1 cellular context compared by ENCODE assay signal in genomic region chr11:112822478-112823274, GRCh38.
TF ChIP-seq lines count a peak whose summit lies in the region.

No MANE protein-coding gene starts in this region.

TF ChIP-seq in WTC11, 78 proteins besides CTCF, POLR2A, EP300 and RAD21 (continued from another document):
- TF ChIP-seq, protein P1, sequence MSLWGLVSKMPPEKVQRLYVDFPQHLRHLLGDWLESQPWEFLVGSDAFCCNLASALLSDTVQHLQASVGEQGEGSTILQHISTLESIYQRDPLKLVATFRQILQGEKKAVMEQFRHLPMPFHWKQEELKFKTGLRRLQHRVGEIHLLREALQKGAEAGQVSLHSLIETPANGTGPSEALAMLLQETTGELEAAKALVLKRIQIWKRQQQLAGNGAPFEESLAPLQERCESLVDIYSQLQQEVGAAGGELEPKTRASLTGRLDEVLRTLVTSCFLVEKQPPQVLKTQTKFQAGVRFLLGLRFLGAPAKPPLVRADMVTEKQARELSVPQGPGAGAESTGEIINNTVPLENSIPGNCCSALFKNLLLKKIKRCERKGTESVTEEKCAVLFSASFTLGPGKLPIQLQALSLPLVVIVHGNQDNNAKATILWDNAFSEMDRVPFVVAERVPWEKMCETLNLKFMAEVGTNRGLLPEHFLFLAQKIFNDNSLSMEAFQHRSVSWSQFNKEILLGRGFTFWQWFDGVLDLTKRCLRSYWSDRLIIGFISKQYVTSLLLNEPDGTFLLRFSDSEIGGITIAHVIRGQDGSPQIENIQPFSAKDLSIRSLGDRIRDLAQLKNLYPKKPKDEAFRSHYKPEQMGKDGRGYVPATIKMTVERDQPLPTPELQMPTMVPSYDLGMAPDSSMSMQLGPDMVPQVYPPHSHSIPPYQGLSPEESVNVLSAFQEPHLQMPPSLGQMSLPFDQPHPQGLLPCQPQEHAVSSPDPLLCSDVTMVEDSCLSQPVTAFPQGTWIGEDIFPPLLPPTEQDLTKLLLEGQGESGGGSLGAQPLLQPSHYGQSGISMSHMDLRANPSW (CRISPR knock-in tag; conservative IDR thresholded peaks at IDR 0.05; ENCODE audit: low read depth): no peak
- TF ChIP-seq NFATC4 (CRISPR knock-in tag; IDR thresholded peaks at IDR 0.05) (no peak), ATF1 (CRISPR knock-in tag; IDR thresholded peaks at IDR 0.05) (no peak), RORB (CRISPR knock-in tag; IDR thresholded peaks at IDR 0.05) (no peak), SMAD4 (CRISPR knock-in tag; IDR thresholded peaks at IDR 0.05) (no peak), TEAD4 (CRISPR knock-in tag; IDR thresholded peaks at IDR 0.05) (no peak), IRF2 (CRISPR knock-in tag; IDR thresholded peaks at IDR 0.05; ENCODE audit: borderline replicate concordance, low read depth) (no peak), ZNF138 (CRISPR knock-in tag; conservative IDR thresholded peaks at IDR 0.05) (no peak), USF2 (CRISPR knock-in tag; IDR thresholded peaks at IDR 0.05) (no peak), ZNF121 (CRISPR knock-in tag; IDR thresholded peaks at IDR 0.05) (no peak), TP53 (CRISPR knock-in tag; IDR thresholded peaks at IDR 0.05) (no peak), USF1 (CRISPR knock-in tag; IDR thresholded peaks at IDR 0.05) (no peak), ZNF317 (CRISPR knock-in tag; IDR thresholded peaks at IDR 0.05; ENCODE audit: borderline replicate concordance, low read depth) (no peak), ATF6 (CRISPR knock-in tag; IDR thresholded peaks at IDR 0.05) (no peak), ZNF671 (CRISPR knock-in tag; IDR thresholded peaks at IDR 0.05) (no peak), PRRX2 (CRISPR knock-in tag; IDR thresholded peaks at IDR 0.05) (no peak), MXD4 (CRISPR knock-in tag; IDR thresholded peaks at IDR 0.05; ENCODE audit: borderline replicate concordance) (no peak), JAZF1 (CRISPR knock-in tag; IDR thresholded peaks at IDR 0.05) (no peak), GTF2I (CRISPR knock-in tag; conservative IDR thresholded peaks at IDR 0.05) (no peak), NR2C2 (CRISPR knock-in tag; IDR thresholded peaks at IDR 0.05) (no peak), NR3C1 (CRISPR knock-in tag; conservative IDR thresholded peaks at IDR 0.05; ENCODE audit: low read depth) (no peak), CREM (CRISPR knock-in tag; IDR thresholded peaks at IDR 0.05) (no peak)
- TF ChIP-seq, protein P2, sequence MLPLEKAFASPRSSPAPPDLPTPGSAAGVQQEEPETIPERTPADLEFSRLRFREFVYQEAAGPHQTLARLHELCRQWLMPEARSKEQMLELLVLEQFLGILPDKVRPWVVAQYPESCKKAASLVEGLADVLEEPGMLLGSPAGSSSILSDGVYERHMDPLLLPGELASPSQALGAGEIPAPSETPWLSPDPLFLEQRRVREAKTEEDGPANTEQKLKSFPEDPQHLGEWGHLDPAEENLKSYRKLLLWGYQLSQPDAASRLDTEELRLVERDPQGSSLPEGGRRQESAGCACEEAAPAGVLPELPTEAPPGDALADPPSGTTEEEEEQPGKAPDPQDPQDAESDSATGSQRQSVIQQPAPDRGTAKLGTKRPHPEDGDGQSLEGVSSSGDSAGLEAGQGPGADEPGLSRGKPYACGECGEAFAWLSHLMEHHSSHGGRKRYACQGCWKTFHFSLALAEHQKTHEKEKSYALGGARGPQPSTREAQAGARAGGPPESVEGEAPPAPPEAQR (CRISPR knock-in tag; IDR thresholded peaks at IDR 0.05): no peak
- TF ChIP-seq, protein P3, sequence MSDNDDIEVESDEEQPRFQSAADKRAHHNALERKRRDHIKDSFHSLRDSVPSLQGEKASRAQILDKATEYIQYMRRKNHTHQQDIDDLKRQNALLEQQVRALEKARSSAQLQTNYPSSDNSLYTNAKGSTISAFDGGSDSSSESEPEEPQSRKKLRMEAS (CRISPR knock-in tag; IDR thresholded peaks at IDR 0.05): no peak
- TF ChIP-seq, protein P4, sequence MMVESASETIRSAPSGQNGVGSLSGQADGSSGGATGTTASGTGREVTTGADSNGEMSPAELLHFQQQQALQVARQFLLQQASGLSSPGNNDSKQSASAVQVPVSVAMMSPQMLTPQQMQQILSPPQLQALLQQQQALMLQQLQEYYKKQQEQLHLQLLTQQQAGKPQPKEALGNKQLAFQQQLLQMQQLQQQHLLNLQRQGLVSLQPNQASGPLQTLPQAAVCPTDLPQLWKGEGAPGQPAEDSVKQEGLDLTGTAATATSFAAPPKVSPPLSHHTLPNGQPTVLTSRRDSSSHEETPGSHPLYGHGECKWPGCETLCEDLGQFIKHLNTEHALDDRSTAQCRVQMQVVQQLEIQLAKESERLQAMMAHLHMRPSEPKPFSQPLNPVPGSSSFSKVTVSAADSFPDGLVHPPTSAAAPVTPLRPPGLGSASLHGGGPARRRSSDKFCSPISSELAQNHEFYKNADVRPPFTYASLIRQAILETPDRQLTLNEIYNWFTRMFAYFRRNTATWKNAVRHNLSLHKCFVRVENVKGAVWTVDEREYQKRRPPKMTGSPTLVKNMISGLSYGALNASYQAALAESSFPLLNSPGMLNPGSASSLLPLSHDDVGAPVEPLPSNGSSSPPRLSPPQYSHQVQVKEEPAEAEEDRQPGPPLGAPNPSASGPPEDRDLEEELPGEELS (CRISPR knock-in tag; IDR thresholded peaks at IDR 0.05): peak; percentile 62; the same call in 1 of the 2 replicates
- TF ChIP-seq, protein P5, sequence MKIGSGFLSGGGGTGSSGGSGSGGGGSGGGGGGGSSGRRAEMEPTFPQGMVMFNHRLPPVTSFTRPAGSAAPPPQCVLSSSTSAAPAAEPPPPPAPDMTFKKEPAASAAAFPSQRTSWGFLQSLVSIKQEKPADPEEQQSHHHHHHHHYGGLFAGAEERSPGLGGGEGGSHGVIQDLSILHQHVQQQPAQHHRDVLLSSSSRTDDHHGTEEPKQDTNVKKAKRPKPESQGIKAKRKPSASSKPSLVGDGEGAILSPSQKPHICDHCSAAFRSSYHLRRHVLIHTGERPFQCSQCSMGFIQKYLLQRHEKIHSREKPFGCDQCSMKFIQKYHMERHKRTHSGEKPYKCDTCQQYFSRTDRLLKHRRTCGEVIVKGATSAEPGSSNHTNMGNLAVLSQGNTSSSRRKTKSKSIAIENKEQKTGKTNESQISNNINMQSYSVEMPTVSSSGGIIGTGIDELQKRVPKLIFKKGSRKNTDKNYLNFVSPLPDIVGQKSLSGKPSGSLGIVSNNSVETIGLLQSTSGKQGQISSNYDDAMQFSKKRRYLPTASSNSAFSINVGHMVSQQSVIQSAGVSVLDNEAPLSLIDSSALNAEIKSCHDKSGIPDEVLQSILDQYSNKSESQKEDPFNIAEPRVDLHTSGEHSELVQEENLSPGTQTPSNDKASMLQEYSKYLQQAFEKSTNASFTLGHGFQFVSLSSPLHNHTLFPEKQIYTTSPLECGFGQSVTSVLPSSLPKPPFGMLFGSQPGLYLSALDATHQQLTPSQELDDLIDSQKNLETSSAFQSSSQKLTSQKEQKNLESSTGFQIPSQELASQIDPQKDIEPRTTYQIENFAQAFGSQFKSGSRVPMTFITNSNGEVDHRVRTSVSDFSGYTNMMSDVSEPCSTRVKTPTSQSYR (CRISPR knock-in tag; IDR thresholded peaks at IDR 0.05): peak; percentile 74; the same call in 1 of the 2 replicates
- TF ChIP-seq, protein P6, sequence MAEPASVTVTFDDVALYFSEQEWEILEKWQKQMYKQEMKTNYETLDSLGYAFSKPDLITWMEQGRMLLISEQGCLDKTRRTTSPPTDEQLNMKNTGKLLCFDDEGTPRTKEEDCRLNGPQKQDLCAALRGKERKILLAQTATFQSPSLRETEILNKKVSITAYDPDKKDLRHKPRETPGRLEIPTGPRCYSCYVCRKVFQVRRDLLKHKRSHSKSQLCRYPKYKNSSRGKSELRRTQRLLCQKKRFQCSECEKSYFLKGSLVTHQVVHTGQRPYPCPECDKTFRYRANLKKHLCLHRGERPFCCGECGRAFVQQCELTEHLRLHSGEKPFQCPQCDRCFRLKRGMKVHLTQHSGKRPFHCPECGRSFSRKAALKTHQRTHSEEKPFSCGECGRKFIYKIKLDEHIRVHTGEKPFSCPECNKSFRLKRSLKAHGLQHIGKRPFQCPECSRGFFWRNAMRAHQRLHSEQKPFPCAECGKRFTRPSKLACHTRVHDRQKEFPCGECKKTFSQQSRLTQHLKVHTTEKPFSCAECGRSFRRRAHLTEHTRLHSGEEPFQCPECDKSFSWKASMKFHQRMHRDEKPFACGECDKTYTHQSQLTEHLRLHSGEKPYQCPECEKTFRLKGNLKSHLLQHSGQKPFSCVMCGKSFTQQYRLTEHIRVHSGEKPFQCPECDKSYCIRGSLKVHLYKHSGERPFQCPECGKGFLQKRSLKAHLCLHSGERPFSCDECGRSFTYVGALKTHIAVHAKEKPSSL (CRISPR knock-in tag; conservative IDR thresholded peaks at IDR 0.05): no peak
- TF ChIP-seq, protein P7, sequence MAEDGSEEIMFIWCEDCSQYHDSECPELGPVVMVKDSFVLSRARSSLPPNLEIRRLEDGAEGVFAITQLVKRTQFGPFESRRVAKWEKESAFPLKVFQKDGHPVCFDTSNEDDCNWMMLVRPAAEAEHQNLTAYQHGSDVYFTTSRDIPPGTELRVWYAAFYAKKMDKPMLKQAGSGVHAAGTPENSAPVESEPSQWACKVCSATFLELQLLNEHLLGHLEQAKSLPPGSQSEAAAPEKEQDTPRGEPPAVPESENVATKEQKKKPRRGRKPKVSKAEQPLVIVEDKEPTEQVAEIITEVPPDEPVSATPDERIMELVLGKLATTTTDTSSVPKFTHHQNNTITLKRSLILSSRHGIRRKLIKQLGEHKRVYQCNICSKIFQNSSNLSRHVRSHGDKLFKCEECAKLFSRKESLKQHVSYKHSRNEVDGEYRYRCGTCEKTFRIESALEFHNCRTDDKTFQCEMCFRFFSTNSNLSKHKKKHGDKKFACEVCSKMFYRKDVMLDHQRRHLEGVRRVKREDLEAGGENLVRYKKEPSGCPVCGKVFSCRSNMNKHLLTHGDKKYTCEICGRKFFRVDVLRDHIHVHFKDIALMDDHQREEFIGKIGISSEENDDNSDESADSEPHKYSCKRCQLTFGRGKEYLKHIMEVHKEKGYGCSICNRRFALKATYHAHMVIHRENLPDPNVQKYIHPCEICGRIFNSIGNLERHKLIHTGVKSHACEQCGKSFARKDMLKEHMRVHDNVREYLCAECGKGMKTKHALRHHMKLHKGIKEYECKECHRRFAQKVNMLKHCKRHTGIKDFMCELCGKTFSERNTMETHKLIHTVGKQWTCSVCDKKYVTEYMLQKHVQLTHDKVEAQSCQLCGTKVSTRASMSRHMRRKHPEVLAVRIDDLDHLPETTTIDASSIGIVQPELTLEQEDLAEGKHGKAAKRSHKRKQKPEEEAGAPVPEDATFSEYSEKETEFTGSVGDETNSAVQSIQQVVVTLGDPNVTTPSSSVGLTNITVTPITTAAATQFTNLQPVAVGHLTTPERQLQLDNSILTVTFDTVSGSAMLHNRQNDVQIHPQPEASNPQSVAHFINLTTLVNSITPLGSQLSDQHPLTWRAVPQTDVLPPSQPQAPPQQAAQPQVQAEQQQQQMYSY (CRISPR knock-in tag; IDR thresholded peaks at IDR 0.05): peak; percentile 38; the same call in 1 of the 2 replicates
